In the genomic region with DNA sequence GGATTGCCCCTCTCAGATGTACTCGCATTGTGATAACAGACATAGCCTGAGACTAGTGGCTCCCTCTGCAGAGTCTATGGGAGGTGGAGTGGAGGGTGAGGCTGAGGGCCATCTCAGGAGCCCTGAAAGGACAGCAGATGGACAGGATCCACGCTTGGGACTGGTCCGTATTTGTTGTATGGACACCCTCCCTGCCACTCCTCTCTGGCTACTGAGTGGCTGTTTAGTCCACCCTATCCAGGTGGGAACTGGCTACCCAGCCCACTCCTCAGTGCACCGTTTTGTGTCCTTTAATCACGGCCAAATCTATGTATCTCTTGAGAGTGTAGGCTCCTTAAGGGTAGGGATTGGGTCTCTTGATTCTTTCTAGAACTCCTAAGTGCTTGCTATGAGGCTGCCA, we compare ENCODE assay signal across 16 cellular contexts. TPM values are rescaled to one million over a fixed set of nuclear protein-coding genes. Genes with fewer than 3 reads are reported as not detected.
A peak's percentile ranks its signal among the peaks of the same experiment; 100 is the strongest.
DNase-seq lines count a peak whose midpoint lies in the region; ATAC-seq and TF ChIP-seq lines count a peak whose summit lies in the region.
"Had no signal": no experiment of that assay in that cellular context is flagged by ENCODE, and none has a peak within 500 bp of the region (broad histone marks: within the 10 kb centered on the region; RNA-seq: fewer than 3 reads in every experiment).

No MANE protein-coding gene starts in this region.

- H3K4me3 ChIP-seq in neuronal stem cell (ENCODE audit: low read length in 2 of 2) = no peak overlapping the region
- H3K4me3 ChIP-seq: A549, GM23338 had no signal

- H2BK120ac ChIP-seq in neuronal stem cell (ENCODE audit: low read depth, low read length) = no peak overlapping the region

- H3K27ac ChIP-seq in neuronal stem cell (replicated peaks; ENCODE audit: low read length) = no peak overlapping the region
- H3K27ac ChIP-seq: 22Rv1, C4-2B had no signal

- H3K36me3 Mint-ChIP-seq in HFFc6 (ENCODE audit: low read depth) (peaks cover 14% of the 10 kb centered on the region), type B pancreatic cell (no peaks in the 10 kb centered on the region)

- H2AK5ac ChIP-seq in neuronal stem cell (ENCODE audit: low read depth, low read length) = no peak overlapping the region

- H3K79me1 ChIP-seq in neuronal stem cell (ENCODE audit: low read depth, low read length) = no peaks in the 10 kb centered on the region

- no peak overlapping the region for H3K14ac ChIP-seq in neuronal stem cell (ENCODE audit: low read length)

- TF ChIP-seq CTCF in HFFc6 (IDR thresholded peaks at IDR 0.05) (no peak), type B pancreatic cell (conservative IDR thresholded peaks at IDR 0.05) (no peak)

- H3K4me1 ChIP-seq in neuronal stem cell (ENCODE audit: control insufficient read depth in 2 of 2, insufficient read depth in 1 of 2, low read depth in 1 of 2, low read length in 2 of 2) = peaks cover 2 to 6% of the 10 kb centered on the region in 2 donors
- H3K4me1 ChIP-seq: Caco-2 had no signal

- H3K18ac ChIP-seq in neuronal stem cell (ENCODE audit: low read length) = no peak overlapping the region

- no peak overlapping the region for H4K8ac ChIP-seq in neuronal stem cell (ENCODE audit: low read depth, low read length)

- ATAC-seq in GM21576 (IDR thresholded peaks at IDR 0.05; ENCODE audit: unreplicated experiment) = no peak
- ATAC-seq: A549, GM23338 had no signal

- peak overlapping the region; percentile 48 for H3K27ac Mint-ChIP-seq in HFFc6
- no peak overlapping the region for H3K27ac Mint-ChIP-seq in type B pancreatic cell
- H3K27ac Mint-ChIP-seq: CD4-positive, alpha-beta T cell; GM23338 had no signal

- H3K36me3 ChIP-seq in neuronal stem cell (replicated peaks in 1 of 2; ENCODE audit: control insufficient read depth in 2 of 2, insufficient read depth in 2 of 2, low read length in 2 of 2) = peaks cover 7 to 25% of the 10 kb centered on the region in 2 donors

- H3K4me3 Mint-ChIP-seq in HFFc6 (no peak overlapping the region), type B pancreatic cell (no peak overlapping the region)
- H3K4me3 Mint-ChIP-seq: CD4-positive, alpha-beta T cell; GM23338 had no signal

- no peak overlapping the region for H3K23ac ChIP-seq in neuronal stem cell (ENCODE audit: low read depth, low read length, poor library complexity)

- peaks cover 45% of the 10 kb centered on the region for H3K4me1 Mint-ChIP-seq in HFFc6 (ENCODE audit: low read depth)
- H3K4me1 Mint-ChIP-seq in type B pancreatic cell (ENCODE audit: unreplicated experiment) = peaks cover 33% of the 10 kb centered on the region

- no peak overlapping the region for H2BK12ac ChIP-seq in neuronal stem cell (ENCODE audit: low read length)

- no peak overlapping the region for H2AFZ ChIP-seq in neuronal stem cell (ENCODE audit: low read length)
- H2AFZ ChIP-seq: GM23338 had no signal

- WGBS in neuronal stem cell (ENCODE audit: extremely low coverage in 2 of 2, insufficient read length in 2 of 2, insufficient replicate concordance in 1 of 2), 2 donors = no CpG with 5 or more reads among the region's 5 CpGs

- no peak overlapping the region for H2BK15ac ChIP-seq in neuronal stem cell (ENCODE audit: low read length)

- H3K4me2 ChIP-seq in neuronal stem cell (ENCODE audit: insufficient read depth, low read length, poor library complexity, severe bottlenecking) = no peak overlapping the region
- H3K4me2 ChIP-seq: A549, GM23338 had no signal

- H3K9me3 ChIP-seq in neuronal stem cell (replicated peaks in 1 of 2; ENCODE audit: control insufficient read depth in 2 of 2, insufficient read depth in 1 of 2, low read depth in 1 of 2, low read length in 2 of 2) = peaks cover under 1 to 4% of the 10 kb centered on the region in 2 donors

- DNase-seq in activated CD8-positive, alpha-beta memory T cell treated with anti-CD3 and anti-CD28 coated beads for 24 hours = peak; percentile 17
- DNase-seq in activated CD8-positive, alpha-beta memory T cell treated with anti-CD3 and anti-CD28 coated beads, Interleukin-2, amount 50 U/mL, for 4 hours = no peak
- DNase-seq in HFFc6 (no peak), neuronal stem cell (ENCODE audit: low spot score) (no peak), type B pancreatic cell (ENCODE audit: extremely low spot score, unreplicated experiment) (peak; percentile 42), foreskin melanocyte (no peak)
- DNase-seq in activated CD4-positive, alpha-beta T cell treated with anti-CD3 and anti-CD28 coated beads, Interleukin-2, amount 50 U/mL, for 1 hour = no peak
- DNase-seq: AML-193; CD4-positive, alpha-beta T cell; GDM1 had no signal

- H4K91ac ChIP-seq in neuronal stem cell (ENCODE audit: low read depth, low read length, poor library complexity) = no peak overlapping the region

- no peaks in the 10 kb centered on the region for H3K27me3 ChIP-seq in neuronal stem cell (ENCODE audit: control insufficient read depth in 3 of 3, insufficient read depth in 3 of 3, low read depth in 1 of 3, low read length in 3 of 3)

- no peak overlapping the region for H3K9ac ChIP-seq in neuronal stem cell (ENCODE audit: low read depth, low read length, poor library complexity)

- H3K9me3 Mint-ChIP-seq in HFFc6 (peaks cover 5% of the 10 kb centered on the region), type B pancreatic cell (peaks cover 5% of the 10 kb centered on the region)

- peak overlapping the region; percentile 33 for H2BK5ac ChIP-seq in neuronal stem cell (ENCODE audit: low read length)

- 0 out of 2 replicates have a peak, but pooled peaks cover 2% of the 10 kb centered on the region for H3K27me3 Mint-ChIP-seq in HFFc6 (ENCODE audit: insufficient read depth)
- H3K27me3 Mint-ChIP-seq in type B pancreatic cell = peaks cover 35% of the 10 kb centered on the region

- H3K4ac ChIP-seq in neuronal stem cell (ENCODE audit: low read length) = no peak overlapping the region

RNA-seq across cellular contexts. Expression of a gene that starts 4.5 kb away (rescaled TPM):
- total RNA-seq in HFFc6 (2021; fragmentation: NEBNext Ultra II Directional; extraction: Animal tissue kit (Norgen Biotek cat#: 25700)) = 10 to 100 TPM; 40.2 to 46.1 (median 41.9) TPM
- 26.2 TPM for polyA plus RNA-seq in neuronal stem cell (2013, experiment 1 of 2)
- 27.3 TPM for polyA plus RNA-seq in neuronal stem cell (2013, experiment 2 of 2)
- 10.5 and 28.6 TPM in 2 replicates for total RNA-seq in type B pancreatic cell (ENCODE audit: low replicate concordance)
- total RNA-seq: CD4-positive, alpha-beta T cell had no signal

Comparison
In these comparisons a context has a peak if more than half of its experiments do, and no peak if none do; other contexts are left out.
1. DNase-seq: peak in activated CD8-positive, alpha-beta memory T cell treated with anti-CD3 and anti-CD28 coated beads for 24 hours (single experiment) and type B pancreatic cell (single experiment); none in activated CD8-positive, alpha-beta memory T cell treated with anti-CD3 and anti-CD28 coated beads, Interleukin-2, amount 50 U/mL, for 4 hours (single experiment), HFFc6 (single experiment), neuronal stem cell (single experiment), activated CD4-positive, alpha-beta T cell treated with anti-CD3 and anti-CD28 coated beads, Interleukin-2, amount 50 U/mL, for 1 hour (single experiment) and foreskin melanocyte (single experiment).